ENCODE assay signal across 16 cellular contexts in genomic region chr5:115487750-115488149, GRCh38. TPM values are rescaled to one million over a fixed set of nuclear protein-coding genes. Genes with fewer than 3 reads are reported as not detected.
DNase-seq lines count a peak whose midpoint lies in the region; ATAC-seq lines count a peak whose summit lies in the region.
"Had no signal": no experiment of that assay in that cellular context is flagged by ENCODE, and none has a peak within 500 bp of the region (broad histone marks: within the 10 kb centered on the region; RNA-seq: fewer than 3 reads in every experiment).

No MANE protein-coding gene starts in this region.

- DNase-seq in stimulated activated CD4-positive, alpha-beta T cell treated with anti-CD3 and anti-CD28 coated beads, Interleukin-1b, Interleukin-23, amount 100 ng/mL, for 48 hours: peak; percentile 29
- no peak for DNase-seq in stimulated activated CD4-positive, alpha-beta T cell treated with anti-CD3 and anti-CD28 coated beads, Interleukin-12 subunit alpha, Interleukin-12 subunit beta, amount 100 ng/mL, for 4 hours
- DNase-seq in SJCRH30: no peak
- DNase-seq in LoVo (ENCODE audit: low spot score): no peak
- no peak for DNase-seq in HT-29 (ENCODE audit: low spot score)
- DNase-seq in C1 segment of cervical spinal cord (lab: John Stamatoyannopoulos, UW): no peak
- DNase-seq: activated gamma-delta T cell treated with Interleukin-2 at 50 U/mL for 16 hours, DND-41, erythroblast, NCI-H1417 treated with DMSO at 0.1 percent for 48 hours, NCI-H774, SHP77 treated with DMSO at 0.1 percent for 48 hours had no signal

- no peaks in the 10 kb centered on the region for H3K27me3 ChIP-seq in SJCRH30

- no peaks in the 10 kb centered on the region for H3K36me3 ChIP-seq in SJCRH30

- H3K4me3 ChIP-seq in SJCRH30: no peak overlapping the region
- H3K4me3 ChIP-seq: lung had no signal

- no peaks in the 10 kb centered on the region for H3K9me3 ChIP-seq in SJCRH30 (replicated peaks)

- H3K27ac ChIP-seq in SJCRH30: no peak overlapping the region

- ATAC-seq in GM21717 (IDR thresholded peaks at IDR 0.05; ENCODE audit: unreplicated experiment) (peak; percentile 61), HG03432 (IDR thresholded peaks at IDR 0.05; ENCODE audit: unreplicated experiment) (peak; percentile 66)
- ATAC-seq: HepG2 had no signal

- peaks cover 7% of the 10 kb centered on the region; the same call in 1 of the 2 replicates for H3K4me1 ChIP-seq in SJCRH30

RNA-seq across cellular contexts. Expression of gene FEM1C, which starts 56.8 kb away (rescaled TPM):
- total RNA-seq in SJCRH30 (2014; rRNA removed; shearing (Covaris generic)): 16.5 and 17.9 TPM in 2 replicates
- total RNA-seq in HT-29 (2014; rRNA removed; shearing (Covaris generic)): 6.7 and 7.3 TPM in 2 replicates
